In the genomic region with DNA sequence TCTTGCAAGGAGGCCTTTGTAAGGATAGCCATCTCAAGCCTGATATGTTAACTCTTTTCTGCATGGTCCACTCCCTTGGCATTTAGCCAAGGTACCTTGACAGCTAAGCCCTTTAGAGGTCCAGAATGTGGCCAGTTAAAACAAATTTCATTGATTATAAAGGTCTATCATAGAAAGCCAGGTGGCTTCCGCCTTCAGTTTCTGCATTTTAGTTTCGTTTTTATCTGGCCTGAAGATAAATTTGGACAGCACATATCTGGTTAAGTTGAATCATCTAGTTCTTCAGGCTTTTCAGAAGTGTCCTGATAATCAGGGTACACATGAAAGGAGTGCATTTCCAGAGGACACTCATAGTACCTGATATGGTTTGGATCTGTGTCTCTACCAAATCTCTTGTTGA, we compare ENCODE assay signal across 1 cellular context.
TF ChIP-seq lines count a peak whose summit lies in the region.

No MANE protein-coding gene starts in this region.

TF ChIP-seq in GM23338, 12 proteins besides CTCF, POLR2A, EP300 and RAD21 (continued from another document):
- TF ChIP-seq EZH2 (IDR thresholded peaks at IDR 0.05; ENCODE audit: low read depth, unreplicated experiment): no peak
- no peak for TF ChIP-seq REST (IDR thresholded peaks at IDR 0.05; ENCODE audit: unreplicated experiment)
- no peak for TF ChIP-seq POLR2AphosphoS5 (IDR thresholded peaks at IDR 0.05; ENCODE audit: low read depth)
- TF ChIP-seq EZH2phosphoT487 (IDR thresholded peaks at IDR 0.05; ENCODE audit: unreplicated experiment): no peak
- TF ChIP-seq NANOG (IDR thresholded peaks at IDR 0.05; ENCODE audit: borderline replicate concordance): no peak
- TF ChIP-seq JUNB (IDR thresholded peaks at IDR 0.05; ENCODE audit: unreplicated experiment): no peak
- no peak for TF ChIP-seq ETS1 (IDR thresholded peaks at IDR 0.05)
- no peak for TF ChIP-seq STAT1 (IDR thresholded peaks at IDR 0.05; ENCODE audit: unreplicated experiment)
TF ChIP-seq in GM23338: peak in this region for 0.
